22 cellular contexts compared by ENCODE assay signal in genomic region chr9:133946840-133947486, GRCh38. TPM values are rescaled to one million over a fixed set of nuclear protein-coding genes. Genes with fewer than 3 reads are reported as not detected.
DNase-seq lines count a peak whose midpoint lies in the region; TF ChIP-seq lines count a peak whose summit lies in the region.
"Had no signal": no experiment of that assay in that cellular context is flagged by ENCODE, and none has a peak within 500 bp of the region (broad histone marks: within the 10 kb centered on the region; RNA-seq: fewer than 3 reads in every experiment).

No MANE protein-coding gene starts in this region.

- H2BK120ac ChIP-seq in trophoblast cell (ENCODE audit: insufficient read depth, low read length, poor library complexity) = no peak overlapping the region

- peaks cover 64% of the 10 kb centered on the region; the same call in 1 of the 2 replicates for H4K20me1 ChIP-seq in BLaER1
- peaks cover 47% of the 10 kb centered on the region for H4K20me1 ChIP-seq in Karpas-422 (ENCODE audit: insufficient read depth, low read depth, low read length)

- no peak overlapping the region for H2BK12ac ChIP-seq in trophoblast cell (ENCODE audit: low read length)

- H2BK5ac ChIP-seq in trophoblast cell (ENCODE audit: low read depth, low read length, poor library complexity) = no peak overlapping the region

- peaks cover 3% of the 10 kb centered on the region; the same call in 1 of the 2 replicates for H3K9me3 ChIP-seq in BLaER1
- no peaks in the 10 kb centered on the region for H3K9me3 ChIP-seq in Karpas-422 (ENCODE audit: low read length)
- no peaks in the 10 kb centered on the region for H3K9me3 ChIP-seq in left ventricle myocardium inferior (replicated peaks)
- H3K9me3 ChIP-seq in trophoblast cell (ENCODE audit: insufficient read depth, low read depth, low read length) = no peaks in the 10 kb centered on the region
- no peaks in the 10 kb centered on the region for H3K9me3 ChIP-seq in transverse colon
- H3K9me3 ChIP-seq: A549, heart left ventricle, tibial nerve had no signal

- H4K91ac ChIP-seq in trophoblast cell (ENCODE audit: low read depth, low read length) = no peak overlapping the region

- no peaks in the 10 kb centered on the region for H3K27me3 ChIP-seq in BLaER1
- H3K27me3 ChIP-seq in Karpas-422 (ENCODE audit: low read length) = no peaks in the 10 kb centered on the region
- H3K27me3 ChIP-seq in left ventricle myocardium inferior (ENCODE audit: low read depth) = no peaks in the 10 kb centered on the region
- H3K27me3 ChIP-seq in trophoblast cell (ENCODE audit: insufficient read depth, low read length) = no peaks in the 10 kb centered on the region
- H3K27me3 ChIP-seq in transverse colon = no peaks in the 10 kb centered on the region
- no peaks in the 10 kb centered on the region for H3K27me3 ChIP-seq in H7 (ENCODE audit: control insufficient read depth, insufficient read depth, low read length)
- H3K27me3 ChIP-seq: cardiac muscle cell, heart left ventricle, tibial nerve had no signal

- TF ChIP-seq EP300 in transverse colon (IDR thresholded peaks at IDR 0.05; ENCODE audit: low read depth) = no peak

- H3K4me1 ChIP-seq in BLaER1 = peaks cover 100% of the 10 kb centered on the region
- H3K4me1 ChIP-seq in Karpas-422 (ENCODE audit: low read length) = peaks cover 33% of the 10 kb centered on the region
- peaks cover 15% of the 10 kb centered on the region for H3K4me1 ChIP-seq in left ventricle myocardium inferior
- H3K4me1 ChIP-seq in trophoblast cell (ENCODE audit: control insufficient read depth in 1 of 2, insufficient read depth in 2 of 2, low read length in 2 of 2) = peaks cover 37 to 51% of the 10 kb centered on the region in 2 experiments
- peaks cover 0 to 5% (median 0%) of the 10 kb centered on the region in 4 donors for H3K4me1 ChIP-seq in transverse colon
- H3K4me1 ChIP-seq: A549 had no signal

- H3K4me2 ChIP-seq in BLaER1 (peak overlapping the region; percentile 90), Karpas-422 (ENCODE audit: low read depth, low read length, poor library complexity, severe bottlenecking) (peak overlapping the region; percentile 77), trophoblast cell (ENCODE audit: low read length) (no peak overlapping the region)
- H3K4me2 ChIP-seq: A549 had no signal

- intact Hi-C loops in left ventricle myocardium inferior (cut with micrococcal nuclease) = no loop called here
- intact Hi-C loops in transverse colon (cut with DNase I; ENCODE audit: low total_unique reads) = no loop called here

- no peaks in the 10 kb centered on the region for H3K79me2 ChIP-seq in Karpas-422 (ENCODE audit: low read length)
- H3K79me2 ChIP-seq in trophoblast cell (ENCODE audit: control insufficient read depth, insufficient read depth, low read length, poor library complexity) = peaks cover 62% of the 10 kb centered on the region

- no peaks in the 10 kb centered on the region for H3K9me2 ChIP-seq in Karpas-422 (replicated peaks; ENCODE audit: insufficient read depth, low read length)

- in situ Hi-C loops in transverse colon (cut with MboI; ENCODE audit: low pct_ligation_motif_present in 1 of 4, low pct_unique_long_range_greater_than_20kb in 1 of 4, low sequenced_read_pairs in 3 of 4) = no loop called here

- no peak overlapping the region for H3K14ac ChIP-seq in trophoblast cell (ENCODE audit: low read length)

- H4K8ac ChIP-seq in trophoblast cell (ENCODE audit: low read depth, low read length) = no peak overlapping the region

- H3K36me3 ChIP-seq in BLaER1 = peaks cover 15% of the 10 kb centered on the region
- H3K36me3 ChIP-seq in Karpas-422 (ENCODE audit: insufficient read depth, low read length) = no peaks in the 10 kb centered on the region
- no peaks in the 10 kb centered on the region for H3K36me3 ChIP-seq in left ventricle myocardium inferior
- peaks cover 43 to 57% of the 10 kb centered on the region in 2 experiments for H3K36me3 ChIP-seq in trophoblast cell (ENCODE audit: control insufficient read depth in 1 of 2, insufficient read depth in 2 of 2, low read length in 2 of 2)
- H3K36me3 ChIP-seq in transverse colon = no peaks in the 10 kb centered on the region
- no peaks in the 10 kb centered on the region; the same call in none of the 2 replicates for H3K36me3 ChIP-seq in H7 (replicated peaks; ENCODE audit: control insufficient read depth, insufficient read depth, low read length)
- H3K36me3 ChIP-seq: cardiac muscle cell, heart left ventricle had no signal

- TF ChIP-seq POLR2A in transverse colon (IDR thresholded peaks at IDR 0.05) = no peak

- H3K9ac ChIP-seq in BLaER1 (peak overlapping the region; percentile 42; the same call in 1 of the 2 replicates), Karpas-422 (ENCODE audit: low read length) (no peak overlapping the region), trophoblast cell (ENCODE audit: low read length) (no peak overlapping the region)

- WGBS in trophoblast cell (ENCODE audit: extremely low coverage, insufficient coverage, insufficient read length) = no CpG with 5 or more reads among the region's 18 CpGs
- 90 to 93% methylated on average over 3 to 18 of the region's 18 CpGs for WGBS in transverse colon (ENCODE audit: low coverage in 1 of 2), 2 donors

- peak overlapping the region; percentile 24 for H3K27ac ChIP-seq in BLaER1
- peak overlapping the region; percentile 85 for H3K27ac ChIP-seq in Karpas-422 (ENCODE audit: low read length)
- H3K27ac ChIP-seq in left ventricle myocardium inferior (replicated peaks) = no peak overlapping the region
- no peak overlapping the region for H3K27ac ChIP-seq in trophoblast cell (ENCODE audit: low read depth, low read length)
- no peak overlapping the region for H3K27ac ChIP-seq in transverse colon
- H3K27ac ChIP-seq: A549, cardiac muscle cell, heart left ventricle, skin epidermis, tibial nerve had no signal

- H3K23ac ChIP-seq in trophoblast cell (ENCODE audit: low read length) = no peak overlapping the region

- H3K4me3 ChIP-seq in BLaER1 = no peak overlapping the region; the same call in 1 of the 2 replicates
- peak overlapping the region; percentile 55; the same call in 1 of the 2 replicates for H3K4me3 ChIP-seq in Karpas-422 (ENCODE audit: low read length)
- no peak overlapping the region for H3K4me3 ChIP-seq in left ventricle myocardium inferior
- no peak overlapping the region for H3K4me3 ChIP-seq in trophoblast cell (ENCODE audit: low read depth, low read length)
- no peak overlapping the region for H3K4me3 ChIP-seq in transverse colon
- H3K4me3 ChIP-seq in H7 (ENCODE audit: insufficient read depth, low read depth, low read length) = no peak overlapping the region
- H3K4me3 ChIP-seq: A549, cardiac muscle cell, heart left ventricle, skin epidermis, tibial nerve had no signal

- H3K4ac ChIP-seq in trophoblast cell (ENCODE audit: low read depth, low read length) = peak overlapping the region; percentile 94

- no peak overlapping the region for H4K12ac ChIP-seq in trophoblast cell (ENCODE audit: low read depth, low read length)

- no peak overlapping the region for H3K18ac ChIP-seq in trophoblast cell (ENCODE audit: low read length)

- DNase-seq in Karpas-422 (no peak), left ventricle myocardium inferior (peak; percentile 10), trophoblast cell (no peak), MV-4-11 (lab: John Stamatoyannopoulos, UW) (no peak), transverse colon (no peak), H7 (no peak)
- no peak for DNase-seq in activated CD8-positive, alpha-beta memory T cell treated with anti-CD3 and anti-CD28 coated beads, Interleukin-2, amount 50 U/mL, for 4 hours
- DNase-seq: activated CD4-positive, alpha-beta T cell treated with anti-CD3 and anti-CD28 coated beads for 36 hours; activated effector memory CD4-positive, alpha-beta T cell treated with Interleukin-2 at 50 U/mL for 16 hours; anterior cingulate cortex; foreskin fibroblast; GOT3; kidney glomerular epithelial cell; NCI-H2029; NCI-H69; nucleus accumbens had no signal

- H2AK5ac ChIP-seq in trophoblast cell (ENCODE audit: low read length) = no peak overlapping the region

- H2AFZ ChIP-seq in Karpas-422 (ENCODE audit: low read length) (no peak overlapping the region), trophoblast cell (ENCODE audit: insufficient read depth, low read length, poor library complexity) (no peak overlapping the region)

- H3K79me1 ChIP-seq in trophoblast cell (ENCODE audit: low read length) = peaks cover 13% of the 10 kb centered on the region

- TF ChIP-seq CTCF in left ventricle myocardium inferior (IDR thresholded peaks at IDR 0.05; ENCODE audit: borderline replicate concordance) = no peak
- no peak for TF ChIP-seq CTCF in transverse colon (IDR thresholded peaks at IDR 0.05)

RNA-seq across cellular contexts. Expression of gene VAV2, which starts 45.2 kb away (rescaled TPM):
- total RNA-seq in Karpas-422 (2014; rRNA removed; shearing (Covaris generic); ENCODE audit: low replicate concordance) = 3.5 and 9.6 TPM in 2 replicates
- total RNA-seq in left ventricle myocardium inferior (4.1 TPM), transverse colon (10 to 100 TPM in 3 of 4 donors, 1 to 10 TPM in 1; 8.2 to 52.4 (median 24.5) TPM)
- 54.6 and 55.9 TPM in 2 replicates for polyA plus RNA-seq in trophoblast cell (2013)
- 17.7 and 26.9 TPM in 2 replicates for total RNA-seq in H7 (2014; rRNA removed; shearing (Covaris generic))

Comparison
In these comparisons a context has a peak if more than half of its experiments do, and no peak if none do; other contexts are left out.
1. H3K27ac ChIP-seq: peak in BLaER1 (single experiment) and Karpas-422 (single experiment); none in left ventricle myocardium inferior (single experiment), trophoblast cell (single experiment) and transverse colon (0 of 4).